Comparison of ENCODE assay signal across 18 cellular contexts in genomic region chr7:120955577-120956149, GRCh38. TPM values are rescaled to one million over a fixed set of nuclear protein-coding genes. Genes with fewer than 3 reads are reported as not detected.
A peak's percentile ranks its signal among the peaks of the same experiment; 100 is the strongest.
DNase-seq lines count a peak whose midpoint lies in the region; ATAC-seq and TF ChIP-seq lines count a peak whose summit lies in the region.
"Had no signal": no experiment of that assay in that cellular context is flagged by ENCODE, and none has a peak within 500 bp of the region (broad histone marks: within the 10 kb centered on the region; RNA-seq: fewer than 3 reads in every experiment).

No MANE protein-coding gene starts in this region.

- H3K27me3 Mint-ChIP-seq in CD8-positive, alpha-beta T cell (ENCODE audit: low read depth): no peaks in the 10 kb centered on the region
- H3K27me3 Mint-ChIP-seq in mesothelial cell of epicardium (ENCODE audit: low read depth): no peaks in the 10 kb centered on the region
- H3K27me3 Mint-ChIP-seq: activated CD4-positive, alpha-beta T cell treated with anti-CD3 and anti-CD28 coated beads, Interleukin-2, amount 10 ng/mL, durations not matched to agents 7 days and 5 days; naive B cell had no signal

- no peak overlapping the region for H3K27ac ChIP-seq in CD8-positive, alpha-beta T cell (ENCODE audit: low read depth, low read length)
- H3K27ac ChIP-seq: body of pancreas, prostate gland had no signal

- no peaks in the 10 kb centered on the region for H3K9me3 Mint-ChIP-seq in CD8-positive, alpha-beta T cell
- H3K9me3 Mint-ChIP-seq in mesothelial cell of epicardium: no peaks in the 10 kb centered on the region
- H3K9me3 Mint-ChIP-seq: activated CD4-positive, alpha-beta T cell treated with anti-CD3 and anti-CD28 coated beads, Interleukin-2, amount 10 ng/mL, durations not matched to agents 7 days and 5 days; naive B cell had no signal

- no peak for TF ChIP-seq CTCF in CD8-positive, alpha-beta T cell (IDR thresholded peaks at IDR 0.05)
- TF ChIP-seq CTCF in mesothelial cell of epicardium (IDR thresholded peaks at IDR 0.05; ENCODE audit: unreplicated experiment): no peak

- no peaks in the 10 kb centered on the region for H3K27me3 ChIP-seq in CD8-positive, alpha-beta T cell (ENCODE audit: insufficient read depth, low read length)
- H3K27me3 ChIP-seq: body of pancreas had no signal

- no peak for DNase-seq in CD8-positive, alpha-beta T cell
- DNase-seq in mesothelial cell of epicardium (ENCODE audit: low spot score in 2 of 2, unreplicated experiment in 2 of 2) (no peak), NCI-H524 (lab: John Stamatoyannopoulos, UW) (no peak)
- DNase-seq: activated CD4-positive, alpha-beta T cell treated with anti-CD3 and anti-CD28 coated beads, Interleukin-2, amount 10 ng/mL, durations not matched to agents 7 days and 5 days; body of pancreas; GF-D8; naive B cell; NCI-H1048; NCI-H2171 treated with DMSO at 0.1 percent for 48 hours; Right ventricle myocardium superior; stimulated activated CD4-positive, alpha-beta T cell treated with anti-CD3 and anti-CD28 coated beads, Interleukin-12 subunit alpha, Interleukin-12 subunit beta, amount 100 ng/mL, for 4 hours had no signal

- POLR2A ChIA-PET in CD8-positive, alpha-beta T cell (lab: Charles Lee): no interaction called here

- no peak overlapping the region for H3K4me3 Mint-ChIP-seq in CD8-positive, alpha-beta T cell
- no peak overlapping the region for H3K4me3 Mint-ChIP-seq in mesothelial cell of epicardium
- H3K4me3 Mint-ChIP-seq: activated CD4-positive, alpha-beta T cell treated with anti-CD3 and anti-CD28 coated beads, Interleukin-2, amount 10 ng/mL, durations not matched to agents 7 days and 5 days had no signal

- no peaks in the 10 kb centered on the region for H3K9me3 ChIP-seq in CD8-positive, alpha-beta T cell (ENCODE audit: low read length)
- H3K9me3 ChIP-seq: body of pancreas, prostate gland had no signal

- H3K4me1 ChIP-seq in CD8-positive, alpha-beta T cell (ENCODE audit: insufficient read depth, low read length): peaks cover 12% of the 10 kb centered on the region
- H3K4me1 ChIP-seq: prostate gland had no signal

- ATAC-seq in GM18508 (IDR thresholded peaks at IDR 0.05; ENCODE audit: insufficient read depth, unreplicated experiment) (peak; percentile 67), GM19372 (IDR thresholded peaks at IDR 0.05; ENCODE audit: low read depth, unreplicated experiment) (peak; percentile 29), HG02798 (IDR thresholded peaks at IDR 0.05; ENCODE audit: poor library complexity, unreplicated experiment) (peak; percentile 42), HG03575 (IDR thresholded peaks at IDR 0.05; ENCODE audit: extremely low read depth, insufficient number of reproducible peaks, low FRiP score, unreplicated experiment) (peak; percentile 19), GM18505 (IDR thresholded peaks at IDR 0.05; ENCODE audit: unreplicated experiment) (no peak)
- ATAC-seq in CD8-positive, alpha-beta T cell: no peak
- ATAC-seq: body of pancreas had no signal

- no peak for TF ChIP-seq POLR2A in GM18505 (IDR thresholded peaks at IDR 0.05; ENCODE audit: borderline replicate concordance, extremely low read depth, insufficient read depth, insufficient read length)

- H3K36me3 Mint-ChIP-seq in CD8-positive, alpha-beta T cell: peaks cover 65% of the 10 kb centered on the region
- peaks cover 24% of the 10 kb centered on the region for H3K36me3 Mint-ChIP-seq in mesothelial cell of epicardium

- CTCF ChIA-PET in CD8-positive, alpha-beta T cell (lab: Charles Lee): no interaction called here

- H3K4me1 Mint-ChIP-seq in CD8-positive, alpha-beta T cell (ENCODE audit: low read depth): peaks cover 38% of the 10 kb centered on the region
- peaks cover 12% of the 10 kb centered on the region for H3K4me1 Mint-ChIP-seq in mesothelial cell of epicardium

- intact Hi-C loops in CD8-positive, alpha-beta T cell (cut with DNase I, micrococcal nuclease): loop anchor here in 1 of 2 experiments (10.0 kb wide), 1 partner anchor 439 kb away; the partner anchor contains the start of gene FAM3C

- H3K27ac Mint-ChIP-seq in CD8-positive, alpha-beta T cell: no peak overlapping the region
- no peak overlapping the region for H3K27ac Mint-ChIP-seq in mesothelial cell of epicardium
- H3K27ac Mint-ChIP-seq: activated CD4-positive, alpha-beta T cell treated with anti-CD3 and anti-CD28 coated beads, Interleukin-2, amount 10 ng/mL, durations not matched to agents 7 days and 5 days had no signal

- H3K4me3 ChIP-seq in CD8-positive, alpha-beta T cell (ENCODE audit: low read depth, low read length): no peak overlapping the region
- H3K4me3 ChIP-seq: body of pancreas, prostate gland had no signal

- peaks cover 10% of the 10 kb centered on the region for H3K36me3 ChIP-seq in CD8-positive, alpha-beta T cell (ENCODE audit: insufficient read depth, low read length)
- H3K36me3 ChIP-seq: prostate gland had no signal

RNA-seq across cellular contexts. Expression of gene ING3, which starts 5.1 kb away (rescaled TPM):
- 10 to 100 TPM; 51.3 to 53.7 TPM for total RNA-seq in CD8-positive, alpha-beta T cell
- 19.2 to 22.7 TPM (median 20.2 TPM) in 3 replicates for total RNA-seq in mesothelial cell of epicardium

RNA-seq across cellular contexts. Expression of gene CPED1, which starts 32.8 kb away (rescaled TPM):
- not detected for total RNA-seq in CD8-positive, alpha-beta T cell
- 23.9 to 26.4 TPM (median 25.6 TPM) in 3 replicates for total RNA-seq in mesothelial cell of epicardium
- total RNA-seq: T-helper 2 cell treated with Interferon-gamma antibody and Interleukin-4, amounts not matched to agents 100 ng/mL and 5 ng/mL, for 36 hours had no signal

Comparison
In these comparisons a context has a peak if more than half of its experiments do, and no peak if none do; other contexts are left out.
1. ATAC-seq: peak in GM18508 (single experiment), GM19372 (single experiment), HG02798 (single experiment) and HG03575 (single experiment); none in CD8-positive, alpha-beta T cell (single experiment) and GM18505 (single experiment).
2. RNA of gene CPED1, which starts 32.8 kb away (total RNA-seq): 23.9 to 26.4 TPM in mesothelial cell of epicardium; not detected in CD8-positive, alpha-beta T cell; every median in the first group is over 10 times any median in the second.